17 cellular contexts compared by ENCODE assay signal in genomic region chr10:35237766-35238512, GRCh38.
DNase-seq lines count a peak whose midpoint lies in the region; ATAC-seq, FAIRE-seq and TF ChIP-seq lines count a peak whose summit lies in the region.
"Had no signal": no experiment of that assay in that cellular context is flagged by ENCODE, and none has a peak within 500 bp of the region (broad histone marks: within the 10 kb centered on the region; RNA-seq: fewer than 3 reads in every experiment).

No MANE protein-coding gene starts in this region.

- H3K9ac ChIP-seq in mammary epithelial cell (ENCODE audit: insufficient read depth, low read length): no peak overlapping the region
- no peak overlapping the region for H3K9ac ChIP-seq in K562 (ENCODE audit: insufficient read depth in 1 of 2, low read depth in 2 of 2, low read length in 2 of 2)
- no peak overlapping the region for H3K9ac ChIP-seq in neuronal stem cell (ENCODE audit: low read depth, low read length, poor library complexity)

- no peak overlapping the region for H2BK5ac ChIP-seq in neuronal stem cell (ENCODE audit: low read length)

- no peak overlapping the region for H2BK120ac ChIP-seq in neuronal stem cell (ENCODE audit: low read depth, low read length)

- H3K4me3 ChIP-seq in mammary epithelial cell (replicated peaks in 1 of 3; ENCODE audit: insufficient read depth in 1 of 3, low read depth in 2 of 3, low read length in 3 of 3) (no peak overlapping the region), HEK293 (ENCODE audit: low read depth, low read length) (no peak overlapping the region), K562 (no peak overlapping the region), neuronal stem cell (ENCODE audit: low read length in 2 of 2) (no peak overlapping the region)
- H3K4me3 ChIP-seq: GM12878 had no signal

- H3K4me3 Mint-ChIP-seq in MCF 10A (ENCODE audit: unreplicated experiment) (no peak overlapping the region), natural killer cell (no peak overlapping the region)
- H3K4me3 Mint-ChIP-seq in stimulated activated naive B cell treated with anti-CD40 and anti-IgM and Interleukin-4, amounts not matched to agents 10 μg/mL and 1 μg/mL and 100 μg/mL, for 72 hours: no peak overlapping the region
- H3K4me3 Mint-ChIP-seq: CD4-positive, alpha-beta memory T cell had no signal

- TF ChIP-seq RAD21 in K562 (CRISPR knock-in tag; conservative IDR thresholded peaks at IDR 0.05 in 1 of 2, IDR thresholded peaks at IDR 0.05 in 1 of 2): no peak

- H3K79me2 ChIP-seq in mammary epithelial cell (ENCODE audit: insufficient read depth, low read length): no peaks in the 10 kb centered on the region
- no peaks in the 10 kb centered on the region for H3K79me2 ChIP-seq in K562 (ENCODE audit: control insufficient read depth, insufficient read depth, low read length)

- TF ChIP-seq EP300 in K562 (IDR thresholded peaks at IDR 0.05; ENCODE audit: low read length): no peak

- H3K27me3 Mint-ChIP-seq in MCF 10A (ENCODE audit: insufficient read depth, unreplicated experiment) (no peaks in the 10 kb centered on the region), natural killer cell (ENCODE audit: low read depth in 2 of 2) (no peaks in the 10 kb centered on the region)
- H3K27me3 Mint-ChIP-seq in stimulated activated naive B cell treated with anti-CD40 and anti-IgM and Interleukin-4, amounts not matched to agents 10 μg/mL and 1 μg/mL and 100 μg/mL, for 72 hours: peaks cover 0 to 5% of the 10 kb centered on the region in 2 donors
- H3K27me3 Mint-ChIP-seq: CD4-positive, alpha-beta memory T cell had no signal

- H4K20me1 ChIP-seq in mammary epithelial cell (ENCODE audit: insufficient read depth, low read length) (no peaks in the 10 kb centered on the region), K562 (replicated peaks; ENCODE audit: control insufficient read depth, insufficient read depth, low read length) (no peaks in the 10 kb centered on the region)

- H3K36me3 ChIP-seq in mammary epithelial cell (ENCODE audit: insufficient read depth, low read length): no peaks in the 10 kb centered on the region
- H3K36me3 ChIP-seq in HEK293 (ENCODE audit: control insufficient read depth in 2 of 2, insufficient read depth in 1 of 2, low read length in 2 of 2): no peaks in the 10 kb centered on the region
- H3K36me3 ChIP-seq in K562 (ENCODE audit: control insufficient read depth, insufficient read depth, low read length): no peaks in the 10 kb centered on the region
- no peaks in the 10 kb centered on the region for H3K36me3 ChIP-seq in neuronal stem cell (replicated peaks in 1 of 2; ENCODE audit: control insufficient read depth in 2 of 2, insufficient read depth in 2 of 2, low read length in 2 of 2)
- H3K36me3 ChIP-seq: BE2C had no signal

- no peak overlapping the region for H4K91ac ChIP-seq in neuronal stem cell (ENCODE audit: low read depth, low read length, poor library complexity)

- POLR2A ChIA-PET in MCF 10A (lab: Yijun Ruan, JAX): no interaction called here
- POLR2A ChIA-PET in HEK293 (lab: Yijun Ruan, JAX): interaction anchor here (0.5 kb wide), 1 partner anchor 385 kb away, joined by 3 read pairs; no protein-coding TSS in a partner anchor
- POLR2A ChIA-PET in K562 (lab: Yijun Ruan, JAX): no interaction called here

- H2AK5ac ChIP-seq in neuronal stem cell (ENCODE audit: low read depth, low read length): peak overlapping the region; percentile 52

- H3K36me3 Mint-ChIP-seq in MCF 10A (ENCODE audit: insufficient read depth, unreplicated experiment) (no peaks in the 10 kb centered on the region), natural killer cell (no peaks in the 10 kb centered on the region)
- no peaks in the 10 kb centered on the region for H3K36me3 Mint-ChIP-seq in stimulated activated naive B cell treated with anti-CD40 and anti-IgM and Interleukin-4, amounts not matched to agents 10 μg/mL and 1 μg/mL and 100 μg/mL, for 72 hours
- H3K36me3 Mint-ChIP-seq: CD4-positive, alpha-beta memory T cell had no signal

- no peak overlapping the region for H3K18ac ChIP-seq in neuronal stem cell (ENCODE audit: low read length)

- H3K79me1 ChIP-seq in neuronal stem cell (ENCODE audit: low read depth, low read length): no peaks in the 10 kb centered on the region

- no peak for TF ChIP-seq POLR2A in K562 (conservative IDR thresholded peaks at IDR 0.05)

- H3K27ac Mint-ChIP-seq in MCF 10A (ENCODE audit: low read depth, unreplicated experiment) (peak overlapping the region; percentile 39), natural killer cell (no peak overlapping the region)
- H3K27ac Mint-ChIP-seq in stimulated activated naive B cell treated with anti-CD40 and anti-IgM and Interleukin-4, amounts not matched to agents 10 μg/mL and 1 μg/mL and 100 μg/mL, for 72 hours: no peak overlapping the region
- H3K27ac Mint-ChIP-seq: CD4-positive, alpha-beta memory T cell had no signal

- H3K4me1 Mint-ChIP-seq in MCF 10A (ENCODE audit: insufficient read depth, unreplicated experiment) (no peaks in the 10 kb centered on the region), natural killer cell (no peaks in the 10 kb centered on the region)
- H3K4me1 Mint-ChIP-seq in stimulated activated naive B cell treated with anti-CD40 and anti-IgM and Interleukin-4, amounts not matched to agents 10 μg/mL and 1 μg/mL and 100 μg/mL, for 72 hours: no peaks in the 10 kb centered on the region
- H3K4me1 Mint-ChIP-seq: CD4-positive, alpha-beta memory T cell had no signal

- H3K14ac ChIP-seq in neuronal stem cell (ENCODE audit: low read length): no peak overlapping the region

- BruUV-seq in MCF 10A (replicated peaks; lab: Mats Ljungman, UMichigan) (no TSS peak), mammary epithelial cell (replicated peaks; lab: Mats Ljungman, UMichigan) (no TSS peak), K562 (replicated peaks; lab: Mats Ljungman, UMichigan) (no TSS peak)

- intact Hi-C loops in MCF 10A (cut with micrococcal nuclease): loop anchor here (5.0 kb wide), 3 partner anchors 309 to 1644 kb away; no protein-coding TSS in a partner anchor
- intact Hi-C loops in mammary epithelial cell (cut with micrococcal nuclease): loop anchor here (2.0 to 5.0 kb wide), 3 partner anchors 325 to 1541 kb away; no protein-coding TSS in a partner anchor
- intact Hi-C loops in K562 (cut with micrococcal nuclease): loop anchor here (5.0 to 10.0 kb wide), 2 partner anchors 139 to 377 kb away; no protein-coding TSS in a partner anchor
- intact Hi-C loops in natural killer cell (cut with micrococcal nuclease): no loop called here

- no peak for FAIRE-seq in K562 (lab: Jason Lieb, UNC)
- FAIRE-seq: A204.1, GM12878, GM18507 had no signal

- H2BK15ac ChIP-seq in neuronal stem cell (ENCODE audit: low read length): no peak overlapping the region

- DNase-seq in MCF 10A (ENCODE audit: unreplicated experiment): no peak
- no peak for DNase-seq in mammary epithelial cell
- DNase-seq in K562 (ENCODE audit: extremely low read depth in 1 of 4, low spot score in 3 of 4): no peak
- DNase-seq in neuronal stem cell (ENCODE audit: low spot score): no peak
- no peak for DNase-seq in stimulated activated naive B cell treated with anti-CD40 and anti-IgM and Interleukin-4, amounts not matched to agents 10 μg/mL and 1 μg/mL and 100 μg/mL, for 72 hours
- no peak for DNase-seq in foreskin melanocyte
- no peak for DNase-seq in natural killer cell
- DNase-seq: BE2C; CD4-positive, alpha-beta memory T cell; DMS79; IMR-90 had no signal

- no peak overlapping the region for H2AFZ ChIP-seq in mammary epithelial cell (ENCODE audit: low read depth, low read length)
- H2AFZ ChIP-seq in K562 (ENCODE audit: low read depth, low read length): no peak overlapping the region
- H2AFZ ChIP-seq in neuronal stem cell (ENCODE audit: low read length): peak overlapping the region; percentile 88

- H3K9me1 ChIP-seq in K562 (ENCODE audit: control insufficient read depth, insufficient read depth, low read length): no peaks in the 10 kb centered on the region

- H3K9me3 Mint-ChIP-seq in MCF 10A (ENCODE audit: unreplicated experiment): no peaks in the 10 kb centered on the region
- H3K9me3 Mint-ChIP-seq in stimulated activated naive B cell treated with anti-CD40 and anti-IgM and Interleukin-4, amounts not matched to agents 10 μg/mL and 1 μg/mL and 100 μg/mL, for 72 hours: no peaks in the 10 kb centered on the region
- H3K9me3 Mint-ChIP-seq in natural killer cell: no peaks in the 10 kb centered on the region
- H3K9me3 Mint-ChIP-seq: CD4-positive, alpha-beta memory T cell had no signal

- dilution Hi-C loops in mammary epithelial cell (cut with HindIII; ENCODE audit: low sequenced_read_pairs): no loop called here

- in situ Hi-C loops in mammary epithelial cell (cut with MboI; ENCODE audit: low sequenced_read_pairs in 2 of 2): loop anchor here (25.0 kb wide), 3 partner anchors 299 to 1649 kb away; no protein-coding TSS in a partner anchor
- in situ Hi-C loops in K562 (cut with MboI): loop anchor here (10.0 to 25.0 kb wide), 3 partner anchors 267 to 549 kb away; no protein-coding TSS in a partner anchor

- H3K4me2 ChIP-seq in mammary epithelial cell (ENCODE audit: insufficient read depth, low read depth, low read length) (no peak overlapping the region), K562 (ENCODE audit: insufficient read depth, low read length) (no peak overlapping the region), neuronal stem cell (ENCODE audit: insufficient read depth, low read length, poor library complexity, severe bottlenecking) (no peak overlapping the region)

- H3K4me1 ChIP-seq in mammary epithelial cell (ENCODE audit: insufficient read depth, low read length) (no peaks in the 10 kb centered on the region), HEK293 (ENCODE audit: control insufficient read depth, insufficient read depth, low read length) (no peaks in the 10 kb centered on the region), K562 (replicated peaks in 1 of 2; ENCODE audit: control insufficient read depth in 2 of 2, insufficient read depth in 2 of 2, low read length in 2 of 2) (no peaks in the 10 kb centered on the region; a peak in 1 of 5 replicates), neuronal stem cell (ENCODE audit: control insufficient read depth in 2 of 2, insufficient read depth in 1 of 2, low read depth in 1 of 2, low read length in 2 of 2) (peaks cover 3% of the 10 kb centered on the region in 2 donors)
- H3K4me1 ChIP-seq: BE2C had no signal

- H3K4ac ChIP-seq in neuronal stem cell (ENCODE audit: low read length): no peak overlapping the region

- no peak overlapping the region for H2BK12ac ChIP-seq in neuronal stem cell (ENCODE audit: low read length)

- no peak overlapping the region for H4K8ac ChIP-seq in neuronal stem cell (ENCODE audit: low read depth, low read length)

- CTCF ChIA-PET in MCF 10A (lab: Yijun Ruan, JAX) (interaction anchor here (0.6 to 1.2 kb wide), 7 partner anchors 14 to 1522 kb away, joined by 3 to 4 read pairs (median 3); no protein-coding TSS in a partner anchor), mammary epithelial cell (lab: Charles Lee; ENCODE audit: low non-redundant PET) (interaction anchor here (0.6 kb wide), 2 partner anchors 69 to 450 kb away, joined by 3 to 4 read pairs; no protein-coding TSS in a partner anchor), HEK293 (lab: Yijun Ruan, JAX) (interaction anchor here (0.6 to 1.6 kb wide), 6 partner anchors 18 to 1487 kb away, joined by 3 to 6 read pairs (median 4); no protein-coding TSS in a partner anchor), K562 (lab: Yijun Ruan, JAX; ENCODE audit: low intra/inter-chr PET ratio) (interaction anchor here (0.7 kb wide), 1 partner anchor 114 kb away, joined by 3 read pairs; no protein-coding TSS in a partner anchor)

- H3K27me3 ChIP-seq in mammary epithelial cell (ENCODE audit: insufficient read depth, low read length) (no peaks in the 10 kb centered on the region), K562 (ENCODE audit: control insufficient read depth in 2 of 2, insufficient read depth in 2 of 2, low read length in 2 of 2) (no peaks in the 10 kb centered on the region), neuronal stem cell (ENCODE audit: control insufficient read depth in 3 of 3, insufficient read depth in 3 of 3, low read depth in 1 of 3, low read length in 3 of 3) (no peaks in the 10 kb centered on the region)
- H3K27me3 ChIP-seq: BE2C had no signal

- H3K27ac ChIP-seq in mammary epithelial cell (ENCODE audit: insufficient read depth, low read depth, low read length): no peak overlapping the region
- no peak overlapping the region for H3K27ac ChIP-seq in HEK293 (ENCODE audit: extremely low read depth, low read depth, low read length)
- no peak overlapping the region for H3K27ac ChIP-seq in K562 (ENCODE audit: extremely low read depth, low read depth, low read length)
- H3K27ac ChIP-seq in neuronal stem cell (replicated peaks; ENCODE audit: low read length): no peak overlapping the region
- H3K27ac ChIP-seq: C4-2B had no signal

- no peak for TF ChIP-seq CTCF in MCF 10A (IDR thresholded peaks at IDR 0.05; ENCODE audit: unreplicated experiment)
- TF ChIP-seq CTCF in mammary epithelial cell (conservative IDR thresholded peaks at IDR 0.05 in 1 of 2, IDR thresholded peaks at IDR 0.05 in 1 of 2; ENCODE audit: extremely low read depth in 1 of 2, insufficient read depth in 1 of 2, low read depth in 1 of 2, low read length in 2 of 2): no peak
- TF ChIP-seq CTCF in HEK293 (tag by site-specific recombination; IDR thresholded peaks at IDR 0.05): no peak
- TF ChIP-seq CTCF in K562 (IDR thresholded peaks at IDR 0.05 in 2 of 3, conservative IDR thresholded peaks at IDR 0.05 in 1 of 3; ENCODE audit: insufficient read depth in 2 of 3, low read depth in 1 of 3, low read length in 3 of 3): no peak
- TF ChIP-seq CTCF in natural killer cell (IDR thresholded peaks at IDR 0.05): no peak

- 86% methylated on average over 10 of the region's 15 CpGs for WGBS in mammary epithelial cell (ENCODE audit: low coverage, missing lambda C conversion rate)
- 31% methylated on average over 15 of the region's 15 CpGs for WGBS in K562 (ENCODE audit: insufficient coverage, low coverage, missing lambda C conversion rate)
- no CpG with 5 or more reads among the region's 15 CpGs for WGBS in neuronal stem cell (ENCODE audit: extremely low coverage in 2 of 2, insufficient read length in 2 of 2, insufficient replicate concordance in 1 of 2), 2 donors

- no peaks in the 10 kb centered on the region for H3K9me3 ChIP-seq in mammary epithelial cell (replicated peaks; ENCODE audit: insufficient read depth, low read length)
- no peaks in the 10 kb centered on the region for H3K9me3 ChIP-seq in HEK293 (ENCODE audit: control insufficient read depth, insufficient read depth, low read depth, low read length)
- no peaks in the 10 kb centered on the region for H3K9me3 ChIP-seq in K562 (replicated peaks; ENCODE audit: control insufficient read depth, insufficient read depth, low read depth, low read length)
- no peaks in the 10 kb centered on the region for H3K9me3 ChIP-seq in neuronal stem cell (replicated peaks in 1 of 2; ENCODE audit: control insufficient read depth in 2 of 2, insufficient read depth in 1 of 2, low read depth in 1 of 2, low read length in 2 of 2)
- H3K9me3 ChIP-seq: BE2C had no signal

- ATAC-seq in K562 (no peak; the same call in 2 of the 3 replicates), natural killer cell (no peak)
- no peak for ATAC-seq in stimulated activated naive B cell treated with anti-CD40 and anti-IgM and Interleukin-4, amounts not matched to agents 10 μg/mL and 1 μg/mL and 100 μg/mL, for 72 hours (replicated peaks)
- ATAC-seq: GM12878, HCT116 had no signal

- no peak overlapping the region for H3K23ac ChIP-seq in neuronal stem cell (ENCODE audit: low read depth, low read length, poor library complexity)
